In genomic region chr11:100857236-100858005, GRCh38 we compare ENCODE assay signal across 15 cellular contexts.
"Had no signal": no experiment of that assay in that cellular context is flagged by ENCODE, and none has a peak within 500 bp of the region (broad histone marks: within the 10 kb centered on the region; RNA-seq: fewer than 3 reads in every experiment).

No MANE protein-coding gene starts in this region.

- ATAC-seq: activated naive CD8-positive, alpha-beta T cell treated with anti-CD3 and anti-CD28 coated beads, Interleukin-2, amount 50 U/mL, for 24 hours; activated T-helper 17 cell treated with anti-CD3 and anti-CD28 coated beads, Interleukin-2, amount 50 U/mL, for 72 hours; natural killer cell; right lobe of liver had no signal

- H3K36me3 ChIP-seq: left ventricle myocardium inferior, right lobe of liver, spleen, suprapubic skin had no signal

- H3K27me3 Mint-ChIP-seq: activated naive CD8-positive, alpha-beta T cell treated with anti-CD3 and anti-CD28 coated beads, Interleukin-2, amount 50 U/mL, for 24 hours; activated T-helper 17 cell treated with anti-CD3 and anti-CD28 coated beads, Interleukin-2, amount 50 U/mL, for 72 hours; stimulated activated naive CD8-positive, alpha-beta T cell treated with anti-CD3 and anti-CD28 coated beads, Interleukin-15, Interleukin-2, amounts not matched to agents 100 ng/mL and 50 ng/mL, for 24 hours had no signal

- H3K4me1 Mint-ChIP-seq: activated naive CD8-positive, alpha-beta T cell treated with anti-CD3 and anti-CD28 coated beads, Interleukin-2, amount 50 U/mL, for 24 hours; activated T-helper 17 cell treated with anti-CD3 and anti-CD28 coated beads, Interleukin-2, amount 50 U/mL, for 72 hours; natural killer cell had no signal

- H3K9me3 ChIP-seq: left ventricle myocardium inferior, right lobe of liver, spleen, suprapubic skin had no signal

- H3K4me1 ChIP-seq: suprapubic skin had no signal

- H3K27ac ChIP-seq: coronary artery, left ventricle myocardium inferior, right lobe of liver, spleen, suprapubic skin had no signal

- H3K4me3 Mint-ChIP-seq: activated naive CD8-positive, alpha-beta T cell treated with anti-CD3 and anti-CD28 coated beads, Interleukin-2, amount 50 U/mL, for 24 hours; activated T-helper 17 cell treated with anti-CD3 and anti-CD28 coated beads, Interleukin-2, amount 50 U/mL, for 72 hours; natural killer cell; stimulated activated naive CD8-positive, alpha-beta T cell treated with anti-CD3 and anti-CD28 coated beads, Interleukin-15, Interleukin-2, amounts not matched to agents 100 ng/mL and 50 ng/mL, for 24 hours had no signal

- H3K36me3 Mint-ChIP-seq: natural killer cell had no signal

- H3K27ac Mint-ChIP-seq: activated naive CD8-positive, alpha-beta T cell treated with anti-CD3 and anti-CD28 coated beads, Interleukin-2, amount 50 U/mL, for 24 hours; activated T-helper 17 cell treated with anti-CD3 and anti-CD28 coated beads, Interleukin-2, amount 50 U/mL, for 72 hours; natural killer cell; stimulated activated naive CD8-positive, alpha-beta T cell treated with anti-CD3 and anti-CD28 coated beads, Interleukin-15, Interleukin-2, amounts not matched to agents 100 ng/mL and 50 ng/mL, for 24 hours had no signal

- H3K27me3 ChIP-seq: right lobe of liver, spleen, suprapubic skin had no signal

- DNase-seq: activated CD4-positive, CD25-positive, alpha-beta regulatory T cell treated with anti-CD3 and anti-CD28 coated beads, Interleukin-2, amount 50 U/mL, for 72 hours; activated naive CD4-positive, alpha-beta T cell treated with Interleukin-2 at 50 U/mL for 16 hours; activated naive CD8-positive, alpha-beta T cell treated with anti-CD3 and anti-CD28 coated beads, Interleukin-2, amount 50 U/mL, for 24 hours; effector CD8-positive, alpha-beta T cell; hippocampal formation; left ventricle myocardium inferior; natural killer cell; right lobe of liver; spleen; T-helper 1 cell; T1000 had no signal

- H3K9me3 Mint-ChIP-seq: activated naive CD8-positive, alpha-beta T cell treated with anti-CD3 and anti-CD28 coated beads, Interleukin-2, amount 50 U/mL, for 24 hours; natural killer cell; stimulated activated naive CD8-positive, alpha-beta T cell treated with anti-CD3 and anti-CD28 coated beads, Interleukin-15, Interleukin-2, amounts not matched to agents 100 ng/mL and 50 ng/mL, for 24 hours had no signal

- H3K4me3 ChIP-seq: coronary artery, left ventricle myocardium inferior, right lobe of liver, spleen, suprapubic skin had no signal
